Comparison of ENCODE assay signal across 19 cellular contexts in the genomic region with DNA sequence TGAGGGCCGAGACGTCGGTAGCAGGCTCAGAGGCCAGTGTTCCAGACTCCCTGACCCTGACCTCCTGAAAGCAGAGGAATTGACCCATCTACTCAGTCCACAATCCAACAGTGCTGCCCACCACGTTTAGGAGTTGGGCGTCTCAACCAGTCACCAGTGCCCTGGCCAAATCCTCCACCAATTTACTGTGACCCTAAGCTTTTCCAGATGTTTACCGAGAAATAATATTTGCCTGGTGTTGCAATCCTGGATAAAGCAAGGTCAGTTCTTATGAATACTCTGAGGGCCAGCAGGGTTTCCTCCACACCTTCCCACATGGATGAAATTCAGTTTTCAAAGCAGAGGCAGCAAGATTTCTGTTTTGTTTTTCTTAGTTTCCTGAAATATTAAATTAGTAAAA. TPM values are rescaled to one million over a fixed set of nuclear protein-coding genes. Genes with fewer than 3 reads are reported as not detected.
"Had no signal": no experiment of that assay in that cellular context is flagged by ENCODE, and none has a peak within 500 bp of the region (broad histone marks: within the 10 kb centered on the region; RNA-seq: fewer than 3 reads in every experiment).

No MANE protein-coding gene starts in this region.

- H3K4me3 ChIP-seq: dorsolateral prefrontal cortex, lower lobe of right lung, mucosa of descending colon, tibial nerve had no signal

- H3K27me3 ChIP-seq: brain microvascular endothelial cell, dorsolateral prefrontal cortex, tibial nerve had no signal

- DNase-seq: activated gamma-delta T cell treated with Interleukin-2 at 50 U/mL for 16 hours; activated T-cell treated with anti-CD3 and anti-CD28 coated beads, Interleukin-2, amount 50 U/mL, for 1 hour; aorta; brain microvascular endothelial cell; dorsolateral prefrontal cortex; effector memory CD8-positive, alpha-beta T cell; foreskin keratinocyte; hypothalamus; lower lobe of right lung; mesendoderm; mucosa of descending colon; nucleus accumbens; stimulated activated CD4-positive, alpha-beta T cell treated with anti-CD3 and anti-CD28 coated beads, Interleukin-4, amount 100 ng/mL, for 4 hours; stimulated activated naive CD8-positive, alpha-beta T cell treated with anti-CD3 and anti-CD28 coated beads, Interleukin-15, Interleukin-2, amounts not matched to agents 100 U/mL and 50 U/mL, for 24 hours; T-cell had no signal

- H3K4me1 ChIP-seq: foreskin keratinocyte had no signal

- H3K9me3 ChIP-seq: lower lobe of right lung, mucosa of descending colon, tibial nerve had no signal

- H3K36me3 ChIP-seq: brain microvascular endothelial cell, lower lobe of right lung, tibial nerve had no signal

- ATAC-seq: effector memory CD8-positive, alpha-beta T cell; esophagus mucosa; foreskin keratinocyte; lower lobe of right lung; mucosa of descending colon; stimulated activated naive CD8-positive, alpha-beta T cell treated with anti-CD3 and anti-CD28 coated beads, Interleukin-15, Interleukin-2, amounts not matched to agents 100 U/mL and 50 U/mL, for 24 hours; T-cell; WTC11 had no signal

- H3K27ac ChIP-seq: brain microvascular endothelial cell, dorsolateral prefrontal cortex, foreskin keratinocyte, lower lobe of right lung had no signal

RNA-seq across cellular contexts. Expression of a gene that starts 7.5 kb away (rescaled TPM):
- total RNA-seq: foreskin keratinocyte, renal cortical epithelial cell, WTC11 had no signal
